ENCODE assay signal across 17 cellular contexts in genomic region chr6:146364816-146365594, GRCh38.
"Had no signal": no experiment of that assay in that cellular context is flagged by ENCODE, and none has a peak within 500 bp of the region (broad histone marks: within the 10 kb centered on the region; RNA-seq: fewer than 3 reads in every experiment).

No MANE protein-coding gene starts in this region.

- H3K4me3 Mint-ChIP-seq: activated CD8-positive, alpha-beta T cell treated with anti-CD3 and anti-CD28 coated beads, Interleukin-2, amount 10 ng/mL, durations not matched to agents 7 days and 5 days; natural killer cell; stimulated activated memory B cell treated with anti-CD40 and anti-IgM and Interleukin-4, amounts not matched to agents 10 μg/mL and 1 μg/mL and 100 μg/mL, for 72 hours had no signal

- DNase-seq: activated CD8-positive, alpha-beta memory T cell treated with anti-CD3 and anti-CD28 coated beads, Interleukin-2, amount 50 U/mL, for 48 hours; activated CD8-positive, alpha-beta T cell treated with anti-CD3 and anti-CD28 coated beads, Interleukin-2, amount 10 ng/mL, durations not matched to agents 7 days and 5 days; activated gamma-delta T cell treated with Interleukin-2 at 50 U/mL for 16 hours; colonic mucosa; effector CD4-positive, alpha-beta T cell; left colon; mucosa of descending colon; natural killer cell; right cardiac atrium; small intestine; substantia nigra; transverse colon had no signal

- H3K27me3 ChIP-seq: colonic mucosa, transverse colon had no signal

- H3K4me1 ChIP-seq: colonic mucosa had no signal

- H3K4me3 ChIP-seq: colonic mucosa, mucosa of descending colon, transverse colon had no signal

- H3K9me3 ChIP-seq: colonic mucosa, mucosa of descending colon, transverse colon had no signal

- ATAC-seq: activated CD8-positive, alpha-beta T cell treated with anti-CD3 and anti-CD28 coated beads, Interleukin-2, amount 10 ng/mL, durations not matched to agents 7 days and 5 days; left colon; mucosa of descending colon; natural killer cell; right cardiac atrium; stimulated activated memory B cell treated with anti-CD40 and anti-IgM and Interleukin-4, amounts not matched to agents 10 μg/mL and 1 μg/mL and 100 μg/mL, for 72 hours had no signal

- H3K4me1 Mint-ChIP-seq: natural killer cell; stimulated activated memory B cell treated with anti-CD40 and anti-IgM and Interleukin-4, amounts not matched to agents 10 μg/mL and 1 μg/mL and 100 μg/mL, for 72 hours had no signal

- H3K27ac Mint-ChIP-seq: activated CD8-positive, alpha-beta T cell treated with anti-CD3 and anti-CD28 coated beads, Interleukin-2, amount 10 ng/mL, durations not matched to agents 7 days and 5 days; natural killer cell; progenitor cell of endocrine pancreas; stimulated activated memory B cell treated with anti-CD40 and anti-IgM and Interleukin-4, amounts not matched to agents 10 μg/mL and 1 μg/mL and 100 μg/mL, for 72 hours had no signal

- H3K27ac ChIP-seq: colonic mucosa, epithelial cell of prostate, transverse colon had no signal

- H3K36me3 ChIP-seq: colonic mucosa, transverse colon had no signal

- FAIRE-seq: astrocyte, small intestine, TTC549 had no signal

- H3K27me3 Mint-ChIP-seq: stimulated activated memory B cell treated with anti-CD40 and anti-IgM and Interleukin-4, amounts not matched to agents 10 μg/mL and 1 μg/mL and 100 μg/mL, for 72 hours had no signal

- H3K36me3 Mint-ChIP-seq: natural killer cell; stimulated activated memory B cell treated with anti-CD40 and anti-IgM and Interleukin-4, amounts not matched to agents 10 μg/mL and 1 μg/mL and 100 μg/mL, for 72 hours had no signal
